Comparison of ENCODE assay signal across 8 cellular contexts in the genomic region with DNA sequence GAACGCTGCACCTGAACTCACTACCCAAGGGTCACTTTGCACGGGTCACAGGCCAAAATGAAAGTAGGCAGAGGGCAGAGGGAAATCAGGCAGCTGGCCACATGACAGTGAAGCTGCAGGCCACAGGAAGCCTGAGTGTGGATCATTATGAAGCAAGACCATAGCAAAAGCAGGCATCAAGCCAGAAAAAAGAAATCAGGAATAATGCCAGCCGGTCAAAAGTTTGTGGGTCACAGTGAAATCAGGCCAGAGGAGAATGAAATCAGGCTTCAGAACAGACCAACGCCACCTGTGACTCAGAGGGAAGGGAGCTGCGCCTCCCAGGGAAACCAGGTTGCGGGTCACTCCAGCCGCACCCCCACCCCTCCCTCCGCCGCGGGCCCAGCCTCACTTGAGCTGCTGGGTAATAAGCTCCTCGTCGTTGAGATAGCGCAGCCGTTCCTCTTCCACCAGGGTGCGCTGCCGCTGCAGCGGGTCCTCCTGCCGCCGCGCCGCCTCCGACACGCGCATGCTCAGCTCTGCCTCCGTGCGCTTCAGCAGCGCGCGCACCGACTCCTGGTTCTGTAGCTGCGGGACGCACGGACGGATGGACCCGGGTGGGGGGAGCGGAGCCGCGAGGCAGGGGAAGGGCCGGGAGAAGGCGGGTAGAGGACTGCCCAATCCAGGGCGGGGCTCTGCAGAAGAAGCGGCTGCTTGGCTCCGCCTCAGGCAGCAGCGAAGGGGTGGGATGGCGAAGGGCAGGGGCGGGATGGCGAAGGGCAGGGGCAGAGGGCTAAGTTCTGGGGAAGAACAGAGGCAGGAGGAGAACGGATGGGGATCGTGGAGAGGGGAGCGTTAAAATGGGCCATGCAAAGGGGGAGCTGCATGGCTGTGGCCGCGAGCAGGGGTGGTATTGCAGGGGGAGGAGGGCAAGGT. TPM values are rescaled to one million over a fixed set of nuclear protein-coding genes. Genes with fewer than 3 reads are reported as not detected.
DNase-seq lines count a peak whose midpoint lies in the region; ATAC-seq and TF ChIP-seq lines count a peak whose summit lies in the region.

No MANE protein-coding gene starts in this region.

- no peak overlapping the region for H3K14ac ChIP-seq in IMR-90 (replicated peaks; ENCODE audit: low read depth, low read length)

- no peak overlapping the region for H3K56ac ChIP-seq in IMR-90 (ENCODE audit: extremely low read depth, insufficient read depth, low read length)

- DNase-seq in C1 segment of cervical spinal cord (lab: John Stamatoyannopoulos, UW) (peak in 13 of 14 donors; percentile 41 to 88 (median 81)), IMR-90 (peak; percentile 86), OCI-LY7 (ENCODE audit: low spot score) (peak; percentile 93), activated T-cell treated with anti-CD3 and anti-CD28 coated beads for 24 hours (ENCODE audit: low read depth) (peak; percentile 89), epithelial cell of esophagus (ENCODE audit: low read depth) (peak; percentile 98), midbrain (lab: John Stamatoyannopoulos, UW) (peak; percentile 91)
- DNase-seq in stimulated activated CD8-positive, alpha-beta memory T cell treated with anti-CD3 and anti-CD28 coated beads, Interleukin-15, amount 100 ng/mL, for 24 hours (ENCODE audit: low read depth): peak; percentile 77

- dilution Hi-C loops in IMR-90 (cut with HindIII; ENCODE audit: low sequenced_read_pairs, unreplicated experiment): no loop called here

- peak overlapping the region; percentile 84 for H3K4me2 ChIP-seq in IMR-90 (ENCODE audit: low read depth, low read length)
- peak overlapping the region; percentile 92 for H3K4me2 ChIP-seq in OCI-LY7 (ENCODE audit: low read length)

- no peak overlapping the region for H2BK120ac ChIP-seq in IMR-90 (ENCODE audit: low read depth, low read length)

- H2AK5ac ChIP-seq in IMR-90 (ENCODE audit: low read depth, low read length): no peak overlapping the region

- peaks cover 8% of the 10 kb centered on the region; the same call in 1 of the 2 replicates for H4K20me1 ChIP-seq in IMR-90 (ENCODE audit: insufficient read depth, low read length)
- no peaks in the 10 kb centered on the region for H4K20me1 ChIP-seq in OCI-LY7 (ENCODE audit: insufficient read depth, low read length)

- no peak overlapping the region; the same call in 1 of the 2 replicates for H3K23ac ChIP-seq in IMR-90 (ENCODE audit: low read depth, low read length)

- no peak overlapping the region for H3K9ac ChIP-seq in IMR-90 (ENCODE audit: low read depth, low read length)

- H3K4ac ChIP-seq in IMR-90 (ENCODE audit: low read depth, low read length): no peak overlapping the region

- TF ChIP-seq CTCF in IMR-90 (conservative IDR thresholded peaks at IDR 0.05; ENCODE audit: low read depth, low read length) (peak; percentile 93), OCI-LY7 (conservative IDR thresholded peaks at IDR 0.05; ENCODE audit: low read length) (peak; percentile 86), epithelial cell of esophagus (IDR thresholded peaks at IDR 0.05; ENCODE audit: insufficient read depth, low read depth, low read length, missing control alignments) (peak; percentile 79)

- H3K9me3 ChIP-seq in IMR-90 (ENCODE audit: control insufficient read depth, insufficient read depth, low read length) (peaks cover 5% of the 10 kb centered on the region; the same call in 1 of the 2 replicates), OCI-LY7 (ENCODE audit: low read length) (no peaks in the 10 kb centered on the region)

- in situ Hi-C loops in IMR-90 (cut with MboI; ENCODE audit: low sequenced_read_pairs): no loop called here

- TF ChIP-seq RAD21 in IMR-90 (IDR thresholded peaks at IDR 0.05; ENCODE audit: low read length): peak; percentile 77

- H3K27ac ChIP-seq in IMR-90 (ENCODE audit: insufficient read depth, low read length): no peak overlapping the region
- no peak overlapping the region for H3K27ac ChIP-seq in OCI-LY7 (ENCODE audit: low read depth, low read length, poor library complexity, severe bottlenecking)

- H3K4me3 ChIP-seq in IMR-90 (ENCODE audit: insufficient read depth, low read depth, low read length): peak overlapping the region; percentile 24
- peak overlapping the region; percentile 64 for H3K4me3 ChIP-seq in OCI-LY7 (ENCODE audit: low read depth, low read length, poor library complexity, severe bottlenecking)
- H3K4me3 ChIP-seq in epithelial cell of esophagus (ENCODE audit: low read length): peak overlapping the region; percentile 44

- H3K18ac ChIP-seq in IMR-90 (ENCODE audit: low read depth, low read length): no peak overlapping the region

- no peaks in the 10 kb centered on the region for H3K9me2 ChIP-seq in OCI-LY7 (ENCODE audit: insufficient read depth, low read length)

- CTCF ChIA-PET in IMR-90 (lab: Yijun Ruan, JAX) (interaction anchor here (0.5 to 1.8 kb wide), 16 partner anchors 9 to 240 kb away, joined by 3 to 17 read pairs (median 4); no protein-coding TSS in a partner anchor), OCI-LY7 (lab: Charles Lee; ENCODE audit: unreplicated experiment) (interaction anchor here (0.5 to 1.5 kb wide), 12 partner anchors 8 to 727 kb away, joined by 3 to 26 read pairs (median 4); no protein-coding TSS in a partner anchor)

- no peaks in the 10 kb centered on the region for H3K36me3 ChIP-seq in IMR-90 (ENCODE audit: control insufficient read depth, insufficient read depth, low read length)
- H3K36me3 ChIP-seq in OCI-LY7 (ENCODE audit: insufficient read depth, low read length): no peaks in the 10 kb centered on the region

- ATAC-seq in GM19467 (IDR thresholded peaks at IDR 0.05; ENCODE audit: unreplicated experiment) (peak; percentile 69), IMR-90 (ENCODE audit: low read depth) (peak; percentile 97)

- H3K4me1 ChIP-seq in IMR-90 (ENCODE audit: control insufficient read depth, insufficient read depth, low read length): peaks cover 2% of the 10 kb centered on the region; the same call in 1 of the 2 replicates
- peaks cover 23% of the 10 kb centered on the region for H3K4me1 ChIP-seq in OCI-LY7 (ENCODE audit: insufficient read depth, low read length, poor library complexity, severe bottlenecking)

- H4K5ac ChIP-seq in IMR-90 (ENCODE audit: low read depth, low read length): no peak overlapping the region

- WGBS in IMR-90 (ENCODE audit: extremely low coverage in 2 of 2, insufficient read length in 1 of 2), 2 experiments: 7% methylated on average over 22 of the region's 52 CpGs; no CpG with 5 or more reads in 1 of the 2 experiments

- peaks cover 70% of the 10 kb centered on the region for H3K27me3 ChIP-seq in IMR-90 (ENCODE audit: control insufficient read depth, insufficient read depth, low read length)

- no peak overlapping the region for H2BK5ac ChIP-seq in IMR-90 (ENCODE audit: low read depth, low read length, poor library complexity, severe bottlenecking)

- H2BK20ac ChIP-seq in IMR-90 (ENCODE audit: low read depth, low read length): no peak overlapping the region

- H2AK9ac ChIP-seq in IMR-90 (replicated peaks; ENCODE audit: low read depth, low read length, poor library complexity): peak overlapping the region; percentile 11

- POLR2A ChIA-PET in IMR-90 (lab: Charles Lee; ENCODE audit: unreplicated experiment): no interaction called here
- POLR2A ChIA-PET in OCI-LY7 (lab: Charles Lee): interaction anchor here (0.6 to 1.6 kb wide), 4 partner anchors 14 to 177 kb away, joined by 3 to 5 read pairs (median 4); no protein-coding TSS in a partner anchor

- intact Hi-C loops in IMR-90 (cut with micrococcal nuclease) (loop anchor here (1.0 kb wide), 1 partner anchor 109 kb away; no protein-coding TSS in a partner anchor), OCI-LY7 (cut with micrococcal nuclease; ENCODE audit: unreplicated experiment) (loop anchor here (1.0 to 2.0 kb wide), 2 partner anchors 27 to 109 kb away; no protein-coding TSS in a partner anchor)

- 0 out of 2 replicates have a peak, but pooled peaks cover 2% of the 10 kb centered on the region for H3K9me1 ChIP-seq in IMR-90 (ENCODE audit: insufficient read depth, low read length)

- H2AFZ ChIP-seq in IMR-90 (replicated peaks; ENCODE audit: low read length, poor library complexity) (peak overlapping the region; percentile 89), OCI-LY7 (ENCODE audit: low read length) (peak overlapping the region; percentile 75)

- H2BK15ac ChIP-seq in IMR-90 (ENCODE audit: low read depth, low read length): no peak overlapping the region

- no peak overlapping the region for H4K91ac ChIP-seq in IMR-90 (ENCODE audit: insufficient read depth, low read depth, low read length)

- TF ChIP-seq POLR2A in IMR-90 (IDR thresholded peaks at IDR 0.05; ENCODE audit: low read depth, low read length): no peak

- H3K79me2 ChIP-seq in OCI-LY7 (ENCODE audit: insufficient read depth, low read depth, low read length): no peaks in the 10 kb centered on the region

- BruUV-seq in IMR-90 (replicated peaks; lab: Mats Ljungman, UMichigan) (no TSS peak), OCI-LY7 (replicated peaks; lab: Mats Ljungman, UMichigan) (no TSS peak)

- no peaks in the 10 kb centered on the region for H3K79me1 ChIP-seq in IMR-90 (ENCODE audit: low read depth in 1 of 2, low read length in 2 of 2)

- no peak overlapping the region; a peak in 1 of 4 replicates for H4K8ac ChIP-seq in IMR-90 (ENCODE audit: low read depth in 2 of 2, low read length in 2 of 2)

TF ChIP-seq in IMR-90, 13 proteins besides CTCF, POLR2A, EP300 and RAD21 (continues in another document):
- TF ChIP-seq RFX5 (IDR thresholded peaks at IDR 0.05; ENCODE audit: low read depth, low read length) (no peak), CEBPB (IDR thresholded peaks at IDR 0.05; ENCODE audit: low read depth, low read length) (peak; percentile 82)
- TF ChIP-seq, protein P1, sequence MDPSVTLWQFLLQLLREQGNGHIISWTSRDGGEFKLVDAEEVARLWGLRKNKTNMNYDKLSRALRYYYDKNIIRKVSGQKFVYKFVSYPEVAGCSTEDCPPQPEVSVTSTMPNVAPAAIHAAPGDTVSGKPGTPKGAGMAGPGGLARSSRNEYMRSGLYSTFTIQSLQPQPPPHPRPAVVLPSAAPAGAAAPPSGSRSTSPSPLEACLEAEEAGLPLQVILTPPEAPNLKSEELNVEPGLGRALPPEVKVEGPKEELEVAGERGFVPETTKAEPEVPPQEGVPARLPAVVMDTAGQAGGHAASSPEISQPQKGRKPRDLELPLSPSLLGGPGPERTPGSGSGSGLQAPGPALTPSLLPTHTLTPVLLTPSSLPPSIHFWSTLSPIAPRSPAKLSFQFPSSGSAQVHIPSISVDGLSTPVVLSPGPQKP (IDR thresholded peaks at IDR 0.05; ENCODE audit: borderline replicate concordance, low read depth, low read length): no peak

RNA-seq across cellular contexts. Expression of a gene that starts 47.7 kb away (rescaled TPM):
- total RNA-seq in IMR-90 (2012; rRNA removed) (not detected in 2 replicates), OCI-LY7 (2022) (4.6 and 4.9 TPM in 2 replicates)
- not detected in 2 replicates for polyA plus RNA-seq in IMR-90 (2012; rRNA removed)
- polyA plus RNA-seq in IMR-90 (2012; cell fraction: cytosol; rRNA removed): 0.01 TPM in 1 of 2 replicates, not detected in the other
- 0.13 and 0.15 TPM in 2 replicates for polyA plus RNA-seq in IMR-90 (2012; cell fraction: nucleus; rRNA removed; ENCODE audit: low replicate concordance)
- 0.15 and 1.5 TPM in 2 replicates for total RNA-seq in OCI-LY7 (2014; rRNA removed; shearing (Covaris generic))
